Comparison of ENCODE assay signal across 21 cellular contexts in genomic region chr3:152350139-152350538, GRCh38.
DNase-seq lines count a peak whose midpoint lies in the region; FAIRE-seq and TF ChIP-seq lines count a peak whose summit lies in the region.
"Had no signal": no experiment of that assay in that cellular context is flagged by ENCODE, and none has a peak within 500 bp of the region (broad histone marks: within the 10 kb centered on the region; RNA-seq: fewer than 3 reads in every experiment).

No MANE protein-coding gene starts in this region.

- H4K91ac ChIP-seq in H1 (replicated peaks; ENCODE audit: insufficient read length, low read length): no peak overlapping the region

- no peak for FAIRE-seq in H1 (lab: Jason Lieb, UNC)
- FAIRE-seq: TTC549 had no signal

- POLR2A ChIA-PET in H1 (lab: Charles Lee; ENCODE audit: partially characterized antibody): interaction anchor here (0.6 kb wide), 1 partner anchor 13 kb away, joined by 3 read pairs; no protein-coding TSS in a partner anchor

- H3K18ac ChIP-seq in H1 (ENCODE audit: extremely low read depth, low read length): no peak overlapping the region

- no peak overlapping the region for H2BK12ac ChIP-seq in H1 (ENCODE audit: low read depth, low read length)

- DNase-seq in EL (peak; percentile 73), M059J (ENCODE audit: low read depth) (peak; percentile 74), H1 (ENCODE audit: low read depth in 1 of 2, low spot score in 2 of 2) (no peak), sigmoid colon (no peak), putamen (ENCODE audit: low spot score) (no peak), DMS79 (lab: John Stamatoyannopoulos, UW) (no peak)
- no peak for DNase-seq in activated CD4-positive, alpha-beta T cell treated with anti-CD3 and anti-CD28 coated beads, Interleukin-2, amount 50 U/mL, for 4 hours
- no peak for DNase-seq in stimulated activated CD4-positive, alpha-beta T cell treated with anti-CD3 and anti-CD28 coated beads, Interleukin-12 subunit alpha, Interleukin-12 subunit beta, amount 100 ng/mL, for 4 hours
- DNase-seq: activated naive CD8-positive, alpha-beta T cell treated with anti-CD3 and anti-CD28 coated beads, Interleukin-2, amount 10 ng/mL, durations not matched to agents 7 days and 5 days; activated T-cell treated with anti-CD3 and anti-CD28 coated beads, Interleukin-2, amount 50 U/mL, for 24 hours; DMS 273 treated with DMSO at 0.1 percent for 48 hours; esophagus squamous epithelium; NCI-H1694; NCI-H345; occipital lobe; thyroid gland had no signal

- no peak overlapping the region for H3K23ac ChIP-seq in H1 (ENCODE audit: insufficient read length)

- no peak overlapping the region for H3K4ac ChIP-seq in H1 (replicated peaks; ENCODE audit: insufficient read length, low read depth, low read length)

- TF ChIP-seq POLR2A in H1 (IDR thresholded peaks at IDR 0.05; ENCODE audit: control extremely low read depth in 1 of 2, low read depth in 2 of 2, low read length in 2 of 2) (no peak), sigmoid colon (IDR thresholded peaks at IDR 0.05) (no peak)

- no peak overlapping the region for H2BK20ac ChIP-seq in H1 (ENCODE audit: low read length)

- H2AK5ac ChIP-seq in H1 (ENCODE audit: low read depth, low read length): no peak overlapping the region

- TF ChIP-seq EP300 in H1 (IDR thresholded peaks at IDR 0.05; ENCODE audit: borderline replicate concordance in 1 of 2, low read depth in 2 of 2, low read length in 2 of 2) (no peak), sigmoid colon (IDR thresholded peaks at IDR 0.05) (no peak)

- H3K4me3 ChIP-seq in H1 (ENCODE audit: extremely low read depth in 1 of 4, insufficient read depth in 2 of 4, low read depth in 3 of 4, low read length in 4 of 4) (no peak overlapping the region), sigmoid colon (no peak overlapping the region)
- H3K4me3 ChIP-seq: BLaER1, cardiac muscle cell, esophagus squamous epithelium, SJSA1, skin epidermis, thyroid gland had no signal

- TF ChIP-seq CTCF in H1 (IDR thresholded peaks at IDR 0.05; ENCODE audit: control extremely low read depth in 1 of 3, insufficient read depth in 1 of 3, low read depth in 1 of 3, low read length in 3 of 3) (no peak), sigmoid colon (IDR thresholded peaks at IDR 0.05) (no peak)

- H2BK15ac ChIP-seq in H1 (ENCODE audit: low read length): no peak overlapping the region

- no peak overlapping the region for H2BK5ac ChIP-seq in H1 (ENCODE audit: low read depth, low read length)

- H2AFZ ChIP-seq in H1 (ENCODE audit: low read length): no peak overlapping the region

- H3K9me3 ChIP-seq in H1 (ENCODE audit: insufficient read depth in 2 of 2, low read depth in 1 of 2, low read length in 1 of 2): no peaks in the 10 kb centered on the region
- H3K9me3 ChIP-seq in sigmoid colon: no peaks in the 10 kb centered on the region
- H3K9me3 ChIP-seq: BLaER1, esophagus squamous epithelium, SJSA1, thyroid gland had no signal

- H3K79me2 ChIP-seq in H1 (ENCODE audit: control insufficient read depth in 1 of 2, insufficient read depth in 2 of 2, low read length in 2 of 2): peaks cover 0 to 15% of the 10 kb centered on the region in 2 experiments; a peak in 2 of 4 replicates

- H4K8ac ChIP-seq in H1 (ENCODE audit: extremely low read depth, insufficient read depth, low read length): no peak overlapping the region

- CTCF ChIA-PET in H1 (lab: Charles Lee; ENCODE audit: partially characterized antibody): no interaction called here

- H3K23me2 ChIP-seq in H1 (ENCODE audit: low read depth, low read length): no peaks in the 10 kb centered on the region

- H3K36me3 ChIP-seq in H1 (ENCODE audit: control insufficient read depth in 2 of 4, insufficient read depth in 4 of 4, low read length in 3 of 4) (no peaks in the 10 kb centered on the region; a peak in 1 of 8 replicates), sigmoid colon (no peaks in the 10 kb centered on the region)
- H3K36me3 ChIP-seq: cardiac muscle cell, thyroid gland had no signal

- intact Hi-C loops in sigmoid colon (cut with DNase I): no loop called here

- H3K9ac ChIP-seq in H1 (replicated peaks in 1 of 4; ENCODE audit: extremely low read depth in 1 of 4, low read depth in 3 of 4, low read length in 3 of 4): no peak overlapping the region
- H3K9ac ChIP-seq: BLaER1 had no signal

- H3K27ac ChIP-seq in H1 (ENCODE audit: low read depth, low read length): no peak overlapping the region
- peak overlapping the region; percentile 4 to 57 (median 38) for H3K27ac ChIP-seq in sigmoid colon
- H3K27ac ChIP-seq: BLaER1, cardiac muscle cell, esophagus squamous epithelium, SJSA1, thyroid gland had no signal

- no peak overlapping the region for H3K14ac ChIP-seq in H1 (ENCODE audit: insufficient read length)

- TF ChIP-seq RAD21 in H1 (IDR thresholded peaks at IDR 0.05 in 1 of 2, conservative IDR thresholded peaks at IDR 0.05 in 1 of 2; ENCODE audit: low read depth in 2 of 2, low read length in 2 of 2): no peak

- H2BK120ac ChIP-seq in H1 (replicated peaks; ENCODE audit: low read depth, low read length): no peak overlapping the region

- H3K56ac ChIP-seq in H1 (replicated peaks; ENCODE audit: insufficient read length, low read depth, low read length): no peak overlapping the region

- H4K5ac ChIP-seq in H1 (ENCODE audit: insufficient read length, low read depth, low read length): no peak overlapping the region

- no peaks in the 10 kb centered on the region for H3K79me1 ChIP-seq in H1 (ENCODE audit: low read depth, low read length)

- no peaks in the 10 kb centered on the region for H4K20me1 ChIP-seq in H1 (replicated peaks in 1 of 2; ENCODE audit: control insufficient read depth in 1 of 2, insufficient read depth in 2 of 2, low read length in 2 of 2)

- no peak overlapping the region for H3K4me2 ChIP-seq in H1 (ENCODE audit: insufficient read depth in 1 of 2, low read depth in 2 of 2, low read length in 2 of 2)
- H3K4me2 ChIP-seq: BLaER1 had no signal

- H3K27me3 ChIP-seq in H1 (replicated peaks in 1 of 4; ENCODE audit: control insufficient read depth in 3 of 4, extremely low read depth in 1 of 4, insufficient read depth in 3 of 4, low read length in 3 of 4) (no peaks in the 10 kb centered on the region), sigmoid colon (no peaks in the 10 kb centered on the region)
- H3K27me3 ChIP-seq: BLaER1, cardiac muscle cell, esophagus squamous epithelium, SJSA1, thyroid gland had no signal

- H3K4me1 ChIP-seq in H1 (replicated peaks in 1 of 4; ENCODE audit: control insufficient read depth in 3 of 4, insufficient read depth in 4 of 4, low read length in 3 of 4) (0 out of 7 replicates have a peak, but pooled peaks cover 0 to 3% (median 0%) of the 10 kb centered on the region in 4 experiments), sigmoid colon (peaks cover 0 to 82% (median 59%) of the 10 kb centered on the region in 4 donors)

TF ChIP-seq in H1, 55 proteins besides CTCF, POLR2A, EP300 and RAD21:
- peak; percentile 62; the same call in 1 of the 2 replicates for TF ChIP-seq JUND (IDR thresholded peaks at IDR 0.05; ENCODE audit: low read length)
- TF ChIP-seq ATF3 (IDR thresholded peaks at IDR 0.05; ENCODE audit: insufficient read depth, low read depth, low read length): no peak
TF ChIP-seq in H1: peak in this region for 1.

Comparison
In these comparisons a context has a peak if more than half of its experiments do, and no peak if none do; other contexts are left out.
1. DNase-seq: peak in EL (single experiment) and M059J (single experiment); none in H1 (0 of 2), sigmoid colon (single experiment), putamen (single experiment), DMS79 (single experiment), activated CD4-positive, alpha-beta T cell treated with anti-CD3 and anti-CD28 coated beads, Interleukin-2, amount 50 U/mL, for 4 hours (0 of 2) and stimulated activated CD4-positive, alpha-beta T cell treated with anti-CD3 and anti-CD28 coated beads, Interleukin-12 subunit alpha, Interleukin-12 subunit beta, amount 100 ng/mL, for 4 hours (single experiment).